In the genomic region with DNA sequence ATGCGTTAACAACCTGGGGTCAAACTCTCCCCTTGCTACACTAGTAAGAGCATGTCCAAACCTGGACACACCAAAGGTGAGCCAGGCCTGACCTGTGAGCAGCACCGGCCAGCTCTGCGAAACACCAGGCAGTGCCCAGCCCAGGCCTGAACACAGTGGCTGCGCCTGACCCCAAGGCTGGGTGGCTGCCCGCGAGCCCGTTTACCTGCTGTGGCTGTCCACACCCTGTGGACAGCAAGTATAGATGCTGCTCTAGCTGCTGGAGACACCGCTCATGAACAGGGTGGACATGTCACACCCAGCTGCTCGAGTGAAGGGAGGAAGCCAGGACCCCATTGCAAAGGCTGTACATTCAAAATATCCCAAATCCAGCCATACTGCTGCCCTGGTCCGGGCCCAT, we compare ENCODE assay signal across 17 cellular contexts. TPM values are rescaled to one million over a fixed set of nuclear protein-coding genes. Genes with fewer than 3 reads are reported as not detected.
DNase-seq lines count a peak whose midpoint lies in the region; ATAC-seq and TF ChIP-seq lines count a peak whose summit lies in the region.
"Had no signal": no experiment of that assay in that cellular context is flagged by ENCODE, and none has a peak within 500 bp of the region (broad histone marks: within the 10 kb centered on the region; RNA-seq: fewer than 3 reads in every experiment).

No MANE protein-coding gene starts in this region.

- peaks cover 20 to 44% (median 36%) of the 10 kb centered on the region in 10 experiments for H3K4me1 ChIP-seq in BLaER1 treated with 17β-estradiol and CSF1 and Interleukin-3, amounts not matched to agents 10 nM and 100 nM
- H3K4me1 ChIP-seq in hepatocyte (ENCODE audit: insufficient read depth) (no peaks in the 10 kb centered on the region), neuronal stem cell (ENCODE audit: control insufficient read depth in 2 of 2, insufficient read depth in 1 of 2, low read depth in 1 of 2, low read length in 2 of 2) (peaks cover 13 to 17% of the 10 kb centered on the region in 2 donors)
- H3K4me1 ChIP-seq: Caco-2 had no signal

- 94% methylated on average over 10 of the region's 10 CpGs for WGBS in hepatocyte (ENCODE audit: low lambda C conversion rate, missing lambda C conversion rate)
- WGBS in neuronal stem cell (ENCODE audit: extremely low coverage in 2 of 2, insufficient read length in 2 of 2, insufficient replicate concordance in 1 of 2), 2 donors: no CpG with 5 or more reads among the region's 10 CpGs

- H4K20me1 ChIP-seq in BLaER1 treated with 17β-estradiol and CSF1 and Interleukin-3, amounts not matched to agents 10 nM and 100 nM: peaks cover 0 to 38% (median 23%) of the 10 kb centered on the region in 11 experiments; a peak in 17 of 22 replicates
- no peaks in the 10 kb centered on the region for H4K20me1 ChIP-seq in hepatocyte (ENCODE audit: insufficient read depth, poor library complexity, severe bottlenecking)

- no peak overlapping the region for H3K18ac ChIP-seq in neuronal stem cell (ENCODE audit: low read length)

- H3K14ac ChIP-seq in neuronal stem cell (ENCODE audit: low read length): no peak overlapping the region

- H3K4ac ChIP-seq in neuronal stem cell (ENCODE audit: low read length): no peak overlapping the region

- H2BK12ac ChIP-seq in neuronal stem cell (ENCODE audit: low read length): no peak overlapping the region

- peaks cover 19% of the 10 kb centered on the region for H3K79me2 ChIP-seq in hepatocyte

- H2AFZ ChIP-seq in hepatocyte (no peak overlapping the region), neuronal stem cell (ENCODE audit: low read length) (no peak overlapping the region)

- no peak overlapping the region for H2BK5ac ChIP-seq in neuronal stem cell (ENCODE audit: low read length)

- ATAC-seq in HG03354 (IDR thresholded peaks at IDR 0.05; ENCODE audit: poor library complexity, severe bottlenecking, unreplicated experiment): no peak

- H3K9me3 ChIP-seq in BLaER1 treated with 17β-estradiol and CSF1 and Interleukin-3, amounts not matched to agents 10 nM and 100 nM (replicated peaks in 1 of 11): no peaks in the 10 kb centered on the region
- H3K9me3 ChIP-seq in hepatocyte (ENCODE audit: low read depth): no peaks in the 10 kb centered on the region
- H3K9me3 ChIP-seq in neuronal stem cell (replicated peaks in 1 of 2; ENCODE audit: control insufficient read depth in 2 of 2, insufficient read depth in 1 of 2, low read depth in 1 of 2, low read length in 2 of 2): no peaks in the 10 kb centered on the region
- H3K9me3 ChIP-seq: Caco-2, MG63 had no signal

- peak overlapping the region; percentile 81 to 100 (median 99); a peak in 21 of 22 replicates for H3K4me2 ChIP-seq in BLaER1 treated with 17β-estradiol and CSF1 and Interleukin-3, amounts not matched to agents 10 nM and 100 nM
- H3K4me2 ChIP-seq in hepatocyte: peak overlapping the region; percentile 99
- H3K4me2 ChIP-seq in neuronal stem cell (ENCODE audit: insufficient read depth, low read length, poor library complexity, severe bottlenecking): no peak overlapping the region
- H3K4me2 ChIP-seq: KMS-11 had no signal

- H3K23ac ChIP-seq in neuronal stem cell (ENCODE audit: low read depth, low read length, poor library complexity): peak overlapping the region; percentile 65

- H2AK5ac ChIP-seq in neuronal stem cell (ENCODE audit: low read depth, low read length): no peak overlapping the region

- DNase-seq in hepatocyte (ENCODE audit: low spot score) (no peak), neuronal stem cell (ENCODE audit: low spot score) (no peak), Kasumi-1 (lab: John Stamatoyannopoulos, UW) (no peak), EL (no peak), NCI-H526 treated with DMSO at 0.1 percent for 48 hours (lab: John Stamatoyannopoulos, UW) (no peak)
- DNase-seq: Caco-2, MG63, NCI-H1105 treated with DMSO at 0.1 percent for 48 hours, NCI-H187, NCI-H446 treated with DMSO at 0.1 percent for 48 hours, NCI-H774, SIG-M5 had no signal

- H3K79me1 ChIP-seq in neuronal stem cell (ENCODE audit: low read depth, low read length): peaks cover 16% of the 10 kb centered on the region

- no peak overlapping the region for H3K4me3 ChIP-seq in BLaER1 treated with 17β-estradiol and CSF1 and Interleukin-3, amounts not matched to agents 10 nM and 100 nM
- H3K4me3 ChIP-seq in hepatocyte: no peak overlapping the region
- no peak overlapping the region for H3K4me3 ChIP-seq in neuronal stem cell (ENCODE audit: low read length in 2 of 2)
- H3K4me3 ChIP-seq: MG63 had no signal

- peak overlapping the region in 7 of 11 experiments; percentile 25 to 41 (median 29); a peak in 3 of 22 replicates for H3K9ac ChIP-seq in BLaER1 treated with 17β-estradiol and CSF1 and Interleukin-3, amounts not matched to agents 10 nM and 100 nM
- no peak overlapping the region for H3K9ac ChIP-seq in neuronal stem cell (ENCODE audit: low read depth, low read length, poor library complexity)
- H3K9ac ChIP-seq: KMS-11 had no signal

- H2BK15ac ChIP-seq in neuronal stem cell (ENCODE audit: low read length): no peak overlapping the region

- peaks cover 26 to 44% (median 33%) of the 10 kb centered on the region in 11 experiments for H3K36me3 ChIP-seq in BLaER1 treated with 17β-estradiol and CSF1 and Interleukin-3, amounts not matched to agents 10 nM and 100 nM
- no peaks in the 10 kb centered on the region for H3K36me3 ChIP-seq in hepatocyte (replicated peaks; ENCODE audit: insufficient read depth, low read depth)
- H3K36me3 ChIP-seq in neuronal stem cell (replicated peaks in 1 of 2; ENCODE audit: control insufficient read depth in 2 of 2, insufficient read depth in 2 of 2, low read length in 2 of 2): peaks cover 29 to 60% of the 10 kb centered on the region in 2 donors

- no peaks in the 10 kb centered on the region for H3K27me3 ChIP-seq in BLaER1 treated with 17β-estradiol and CSF1 and Interleukin-3, amounts not matched to agents 10 nM and 100 nM
- H3K27me3 ChIP-seq in hepatocyte (no peaks in the 10 kb centered on the region), neuronal stem cell (ENCODE audit: control insufficient read depth in 3 of 3, insufficient read depth in 3 of 3, low read depth in 1 of 3, low read length in 3 of 3) (peaks cover 0 to 11% (median 0%) of the 10 kb centered on the region in 3 experiments)
- H3K27me3 ChIP-seq: MG63 had no signal

- H2BK120ac ChIP-seq in neuronal stem cell (ENCODE audit: low read depth, low read length): no peak overlapping the region

- H4K8ac ChIP-seq in neuronal stem cell (ENCODE audit: low read depth, low read length): peak overlapping the region; percentile 17

- no peak for TF ChIP-seq CTCF in VCaP (conservative IDR thresholded peaks at IDR 0.05)
- TF ChIP-seq CTCF in hepatocyte (IDR thresholded peaks at IDR 0.05; ENCODE audit: poor library complexity): no peak

- no peak overlapping the region for H4K91ac ChIP-seq in neuronal stem cell (ENCODE audit: low read depth, low read length, poor library complexity)

- no peak overlapping the region for H3K27ac ChIP-seq in BLaER1 treated with 17β-estradiol and CSF1 and Interleukin-3, amounts not matched to agents 10 nM and 100 nM
- peak overlapping the region; percentile 29; the same call in 1 of the 2 replicates for H3K27ac ChIP-seq in VCaP
- H3K27ac ChIP-seq in hepatocyte: no peak overlapping the region
- no peak overlapping the region for H3K27ac ChIP-seq in neuronal stem cell (replicated peaks; ENCODE audit: low read length)
- H3K27ac ChIP-seq: KMS-11 had no signal

- no peaks in the 10 kb centered on the region for H3K9me2 ChIP-seq in hepatocyte (replicated peaks; ENCODE audit: insufficient read depth)

RNA-seq across cellular contexts. Expression of a gene that starts 7.6 kb away (rescaled TPM):
- 0.17 and 0.72 TPM in 2 replicates for total RNA-seq in hepatocyte
- 0.59 and 0.73 TPM in 2 replicates for polyA plus RNA-seq in hepatocyte
- polyA plus RNA-seq in neuronal stem cell (2013, experiment 1 of 2): not detected
- polyA plus RNA-seq in neuronal stem cell (2013, experiment 2 of 2): not detected
- total RNA-seq: A172, Caco-2 had no signal

RNA-seq across cellular contexts. Expression of a gene that starts 27.9 kb away (rescaled TPM):
- 21.0 and 33.6 TPM in 2 replicates for total RNA-seq in hepatocyte
- polyA plus RNA-seq in hepatocyte: 116 and 118 TPM in 2 replicates
- polyA plus RNA-seq in neuronal stem cell (2013, experiment 1 of 2): 5.8 TPM
- 5.6 TPM for polyA plus RNA-seq in neuronal stem cell (2013, experiment 2 of 2)
- total RNA-seq: A172 had no signal

RNA-seq across cellular contexts. Expression of a gene that starts 51.7 kb away (rescaled TPM):
- total RNA-seq in hepatocyte: 27.3 and 36.2 TPM in 2 replicates
- 37.4 and 38.8 TPM in 2 replicates for polyA plus RNA-seq in hepatocyte
- polyA plus RNA-seq in neuronal stem cell (2013, experiment 1 of 2): 19.7 TPM
- polyA plus RNA-seq in neuronal stem cell (2013, experiment 2 of 2): 18.6 TPM
